ENCODE assay signal across 8 cellular contexts in the genomic region with DNA sequence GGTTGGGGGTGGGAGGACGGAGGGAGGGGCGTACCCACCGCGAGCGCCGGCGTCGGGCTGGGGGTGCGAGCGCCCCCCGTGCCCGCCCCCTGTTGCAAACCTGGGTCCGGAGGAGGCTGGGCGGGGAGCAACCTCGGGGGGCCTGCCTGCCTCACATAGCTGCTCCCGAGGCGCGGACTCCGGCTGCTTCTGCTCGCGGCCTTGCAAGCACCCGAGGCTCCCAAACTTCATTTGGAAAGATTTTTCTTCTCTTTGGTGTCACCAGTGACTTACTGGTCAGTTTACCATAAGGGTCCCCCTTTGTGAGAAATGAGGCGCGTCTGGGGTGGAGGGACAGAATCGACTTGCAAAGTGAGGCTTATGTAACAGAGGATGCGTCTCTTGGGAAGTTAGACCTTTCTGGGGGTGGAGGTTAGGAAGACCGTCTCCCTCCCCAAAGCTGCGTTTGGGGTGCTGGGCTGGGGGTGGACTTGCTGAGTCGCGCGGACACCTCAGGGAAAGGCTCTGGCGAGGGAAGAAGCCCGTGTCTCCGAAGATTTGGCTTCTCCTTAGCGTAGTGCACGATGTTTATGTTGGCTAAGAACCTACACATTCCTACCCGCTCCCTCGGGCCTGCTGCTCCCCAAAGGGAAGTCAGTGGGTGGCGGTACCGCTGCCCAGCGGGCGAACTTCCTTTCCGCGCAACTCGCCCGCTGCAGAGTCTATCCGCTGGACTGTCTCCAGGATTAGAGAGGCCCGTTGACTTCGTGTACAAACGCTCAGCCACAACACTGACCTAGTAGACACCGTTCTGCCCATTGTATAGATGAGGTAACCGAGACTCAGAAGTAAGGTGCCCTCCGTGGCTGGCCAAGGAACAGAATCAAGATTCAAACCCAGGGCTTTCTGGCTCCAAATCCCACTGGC. TPM values are rescaled to one million over a fixed set of nuclear protein-coding genes. Genes with fewer than 3 reads are reported as not detected.
DNase-seq lines count a peak whose midpoint lies in the region; ATAC-seq, FAIRE-seq and TF ChIP-seq lines count a peak whose summit lies in the region.

No MANE protein-coding gene starts in this region.

- H3K36me3 ChIP-seq in adrenal gland (replicated peaks in 1 of 2) = peaks cover 0 to 4% of the 10 kb centered on the region in 2 donors

- FAIRE-seq in D721Med (lab: Jason Lieb, UNC) = no peak

- H3K4me1 ChIP-seq in adrenal gland (replicated peaks in 1 of 2) = peaks cover 25 to 68% of the 10 kb centered on the region in 2 donors

- TF ChIP-seq CTCF in adrenal gland (IDR thresholded peaks at IDR 0.05) = no peak
- TF ChIP-seq CTCF in D721Med (IDR thresholded peaks at IDR 0.05; ENCODE audit: insufficient read depth, missing control alignments) = no peak

- intact Hi-C loops in adrenal gland (cut with DNase I) = no loop called here

- peak overlapping the region in 4 of 5 donors; percentile 48 to 87 (median 74) for H3K27ac ChIP-seq in adrenal gland

- no peak for TF ChIP-seq POLR2A in adrenal gland (IDR thresholded peaks at IDR 0.05)

- no peaks in the 10 kb centered on the region for H3K9me3 ChIP-seq in adrenal gland (replicated peaks in 1 of 3)

- in situ Hi-C loops in Caki2 (cut with HindIII; ENCODE audit: low pct_unique_long_range_greater_than_20kb, low sequenced_read_pairs) = no loop called here

- ATAC-seq in HG02678 (IDR thresholded peaks at IDR 0.05; ENCODE audit: unreplicated experiment) = peak; percentile 6

- H3K27me3 ChIP-seq in adrenal gland = no peaks in the 10 kb centered on the region

- WGBS in adrenal gland, 4 donors = 10 to 59% (median 27%) methylated on average over 21 to 53 of the region's 53 CpGs

- DNase-seq in Caki2 (ENCODE audit: low read depth) = peak; percentile 21
- peak; percentile 38 to 64 (median 52) for DNase-seq in adrenal gland
- peak; percentile 67 for DNase-seq in iris pigment epithelial cell (ENCODE audit: low read depth)
- peak; percentile 13 for DNase-seq in smooth muscle cell of the brain vasculature (ENCODE audit: low read depth, low spot score)
- DNase-seq in D721Med (ENCODE audit: insufficient read length, low spot score) = no peak
- no peak for DNase-seq in OCI-M1 (lab: John Stamatoyannopoulos, UW)
- no peak for DNase-seq in HuH-7.5 (ENCODE audit: low spot score)

- H3K4me3 ChIP-seq in adrenal gland = peak overlapping the region in 3 of 4 donors; percentile 2 to 62 (median 8)

RNA-seq across cellular contexts. Expression of a gene that starts 0.6 kb away (rescaled TPM):
- total RNA-seq in Caki2 (2014; rRNA removed; shearing (Covaris generic); ENCODE audit: low replicate concordance) = 0.10 and 3.5 TPM in 2 replicates
- 10 to 100 TPM; 11.3 to 31.8 (median 18.7) TPM for total RNA-seq in adrenal gland
- polyA plus RNA-seq in adrenal gland = 1 to 10 TPM; 6.9 to 8.5 (median 7.2) TPM

Comparison
In these comparisons a context has a peak if more than half of its experiments do, and no peak if none do; other contexts are left out.
1. DNase-seq: peak in Caki2 (single experiment), adrenal gland (7 of 7), iris pigment epithelial cell (single experiment) and smooth muscle cell of the brain vasculature (single experiment); none in D721Med (single experiment), OCI-M1 (single experiment) and HuH-7.5 (single experiment).